In the genomic region with DNA sequence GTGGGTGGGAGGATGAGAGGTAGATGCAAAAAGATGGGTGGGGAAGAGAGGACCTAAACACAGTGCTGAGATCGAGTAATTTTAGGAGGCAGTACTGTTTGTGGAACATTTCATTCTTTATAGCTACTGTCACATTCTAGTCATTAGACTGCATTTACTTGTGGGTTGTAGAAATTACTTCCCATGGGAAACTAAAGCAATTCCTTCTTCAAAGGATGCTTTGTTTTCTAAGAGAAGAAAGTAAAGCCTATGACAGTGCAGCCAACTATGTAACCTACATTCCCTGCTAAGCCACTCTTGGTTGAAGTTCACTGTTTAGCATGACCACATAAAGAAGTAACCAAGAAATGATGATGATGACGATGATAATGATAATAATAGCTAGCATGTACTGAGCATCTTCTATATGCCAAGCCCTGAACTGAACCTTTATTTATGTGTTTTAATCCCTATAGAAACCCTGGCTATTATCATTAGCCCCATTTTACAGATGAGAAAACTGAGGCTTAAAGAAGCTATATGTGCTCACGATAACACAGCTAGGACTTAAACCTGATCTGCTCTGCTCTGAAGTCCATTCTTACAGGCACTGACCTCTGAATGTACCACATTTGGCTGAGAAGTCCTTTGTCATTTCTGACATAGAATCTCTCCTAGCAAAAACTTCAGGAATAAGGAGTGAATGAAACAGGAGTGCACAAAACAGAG, we compare ENCODE assay signal across 16 cellular contexts.
A peak's percentile ranks its signal among the peaks of the same experiment; 100 is the strongest.
DNase-seq lines count a peak whose midpoint lies in the region; ATAC-seq and TF ChIP-seq lines count a peak whose summit lies in the region.
"Had no signal": no experiment of that assay in that cellular context is flagged by ENCODE, and none has a peak within 500 bp of the region (broad histone marks: within the 10 kb centered on the region; RNA-seq: fewer than 3 reads in every experiment).

No MANE protein-coding gene starts in this region.

- no peak overlapping the region for H2AFZ ChIP-seq in SK-N-SH (ENCODE audit: low read depth)
- H2AFZ ChIP-seq: hepatocyte had no signal

- H3K79me2 ChIP-seq in SK-N-SH (ENCODE audit: insufficient read depth) = no peaks in the 10 kb centered on the region
- H3K79me2 ChIP-seq: hepatocyte had no signal

- CTCF ChIA-PET in SK-N-SH (lab: Yijun Ruan, JAX) = interaction anchor here (0.5 to 1.5 kb wide), 4 partner anchors 14 to 751 kb away, joined by 3 to 4 read pairs (median 3); no protein-coding TSS in a partner anchor

- H3K4me2 ChIP-seq in SK-N-SH = 0 out of 2 replicates have a peak overlapping the region, but pooled peaks have one; percentile 22
- H3K4me2 ChIP-seq: hepatocyte had no signal

- WGBS in SK-N-SH (ENCODE audit: low lambda C conversion rate) = 68% methylated on average over 3 of the region's 3 CpGs

- H3K4me3 ChIP-seq in SK-N-SH (ENCODE audit: low read depth in 2 of 2, low read length in 1 of 2) = no peak overlapping the region
- no peak overlapping the region for H3K4me3 ChIP-seq in adipocyte (ENCODE audit: low read length)
- H3K4me3 ChIP-seq in fibroblast of villous mesenchyme (ENCODE audit: low read depth, low read length) = no peak overlapping the region
- H3K4me3 ChIP-seq: hepatocyte had no signal

- H3K27me3 ChIP-seq in SK-N-SH (ENCODE audit: insufficient read depth) (no peaks in the 10 kb centered on the region), adipocyte (replicated peaks; ENCODE audit: control insufficient read depth, insufficient read depth, low read length) (no peaks in the 10 kb centered on the region)

- TF ChIP-seq RAD21 in SK-N-SH (IDR thresholded peaks at IDR 0.05; ENCODE audit: low read length) = no peak

- H4K20me1 ChIP-seq in SK-N-SH (ENCODE audit: insufficient read depth) = no peaks in the 10 kb centered on the region

- no peak for TF ChIP-seq POLR2A in GM18505 (IDR thresholded peaks at IDR 0.05; ENCODE audit: borderline replicate concordance, extremely low read depth, insufficient read depth, insufficient read length)

- no peaks in the 10 kb centered on the region for H3K36me3 ChIP-seq in SK-N-SH (replicated peaks in 1 of 2; ENCODE audit: control insufficient read depth in 1 of 2, insufficient read depth in 2 of 2, low read length in 1 of 2)
- H3K36me3 ChIP-seq in adipocyte (ENCODE audit: control insufficient read depth, insufficient read depth, low read length, severe bottlenecking) = no peaks in the 10 kb centered on the region

- H3F3A ChIP-seq in SK-N-SH (replicated peaks; ENCODE audit: insufficient read depth) = no peaks in the 10 kb centered on the region

- H3K9ac ChIP-seq in SK-N-SH = no peak overlapping the region
- H3K9ac ChIP-seq in adipocyte (ENCODE audit: low read length) = no peak overlapping the region

- no peak for DNase-seq in SK-N-SH
- peak; percentile 72 for DNase-seq in adipocyte (ENCODE audit: low read depth)
- DNase-seq in fibroblast of villous mesenchyme (ENCODE audit: low read depth) = peak; percentile 67
- DNase-seq in NCI-H748 (lab: John Stamatoyannopoulos, UW; ENCODE audit: unreplicated experiment) = no peak
- DNase-seq in NCI-H1417 treated with DMSO at 0.1 percent for 48 hours (lab: John Stamatoyannopoulos, UW) = no peak
- DNase-seq: activated CD4-positive, alpha-beta T cell treated with anti-CD3 and anti-CD28 coated beads for 1 hour; activated naive CD8-positive, alpha-beta T cell treated with anti-CD3 and anti-CD28 coated beads for 36 hours; CD8-positive, alpha-beta memory T cell; cerebellar nuclear complex; NCI-H2029; stimulated activated naive CD8-positive, alpha-beta T cell treated with anti-CD3 and anti-CD28 coated beads, Interleukin-15, amount 100 ng/mL, for 72 hours had no signal

- ATAC-seq in SK-N-SH treated with all-trans-retinoic acid at 6 μM for 48 hours (no peak), GM18505 (IDR thresholded peaks at IDR 0.05; ENCODE audit: unreplicated experiment) (no peak), HG02840 (IDR thresholded peaks at IDR 0.05; ENCODE audit: low FRiP score, unreplicated experiment) (no peak)
- ATAC-seq: stimulated activated naive CD8-positive, alpha-beta T cell treated with anti-CD3 and anti-CD28 coated beads, Interleukin-15, amount 100 ng/mL, for 72 hours had no signal

- H3K9me3 ChIP-seq in SK-N-SH (no peaks in the 10 kb centered on the region), adipocyte (ENCODE audit: control insufficient read depth, low read length) (no peaks in the 10 kb centered on the region)

- no peak for TF ChIP-seq EP300 in SK-N-SH (IDR thresholded peaks at IDR 0.05; ENCODE audit: borderline replicate concordance in 1 of 2, low read depth in 1 of 2, low read length in 1 of 2)

- H3K4me1 ChIP-seq in SK-N-SH (ENCODE audit: control insufficient read depth in 1 of 2, insufficient read depth in 2 of 2, low read depth in 1 of 2, low read length in 1 of 2) = peaks cover 13 to 22% of the 10 kb centered on the region in 2 experiments; a peak in 2 of 4 replicates
- peaks cover 21% of the 10 kb centered on the region for H3K4me1 ChIP-seq in adipocyte (ENCODE audit: control insufficient read depth, insufficient read depth, low read length)

- TF ChIP-seq CTCF in SK-N-SH (IDR thresholded peaks at IDR 0.05) (no peak), fibroblast of villous mesenchyme (IDR thresholded peaks at IDR 0.05; ENCODE audit: insufficient read depth, low read depth, low read length) (no peak)

- H3K9me2 ChIP-seq in SK-N-SH = no peaks in the 10 kb centered on the region

- H3K27ac ChIP-seq in SK-N-SH (ENCODE audit: low read depth in 2 of 2, low read length in 1 of 2) = peak overlapping the region in 1 of 2 experiments; percentile 68; a peak in 2 of 4 replicates
- H3K27ac ChIP-seq: 22Rv1, hepatocyte had no signal

- POLR2A ChIA-PET in SK-N-SH (lab: Yijun Ruan, JAX) = no interaction called here

TF ChIP-seq in SK-N-SH, 30 proteins besides CTCF, POLR2A, EP300 and RAD21:
- no peak for TF ChIP-seq ELF1 (IDR thresholded peaks at IDR 0.05)
- TF ChIP-seq FOSL2 (IDR thresholded peaks at IDR 0.05; ENCODE audit: borderline replicate concordance, low read depth) = peak; percentile 20; the same call in 1 of the 2 replicates
- TF ChIP-seq TEAD4 (IDR thresholded peaks at IDR 0.05; ENCODE audit: borderline replicate concordance, insufficient read depth) = peak; percentile 18; the same call in 1 of the 2 replicates

TF ChIP-seq in SK-N-SH treated with all-trans-retinoic acid at 6 μM for 48 hours, 23 proteins besides CTCF, POLR2A, EP300 and RAD21 (continues in another document):
- TF ChIP-seq ZFP3 (CRISPR knock-in tag; IDR thresholded peaks at IDR 0.05) (no peak), ISL1 (CRISPR knock-in tag; IDR thresholded peaks at IDR 0.05) (no peak), ZFP30 (CRISPR knock-in tag; IDR thresholded peaks at IDR 0.05) (no peak), ARNTL (CRISPR knock-in tag; IDR thresholded peaks at IDR 0.05; ENCODE audit: borderline replicate concordance, low read depth) (no peak), ZNF70 (CRISPR knock-in tag; IDR thresholded peaks at IDR 0.05) (no peak), ZNF8 (CRISPR knock-in tag; IDR thresholded peaks at IDR 0.05) (no peak), RARB (CRISPR knock-in tag; IDR thresholded peaks at IDR 0.05) (no peak), ZC3H10 (CRISPR knock-in tag; IDR thresholded peaks at IDR 0.05) (no peak)
- TF ChIP-seq, protein P1, sequence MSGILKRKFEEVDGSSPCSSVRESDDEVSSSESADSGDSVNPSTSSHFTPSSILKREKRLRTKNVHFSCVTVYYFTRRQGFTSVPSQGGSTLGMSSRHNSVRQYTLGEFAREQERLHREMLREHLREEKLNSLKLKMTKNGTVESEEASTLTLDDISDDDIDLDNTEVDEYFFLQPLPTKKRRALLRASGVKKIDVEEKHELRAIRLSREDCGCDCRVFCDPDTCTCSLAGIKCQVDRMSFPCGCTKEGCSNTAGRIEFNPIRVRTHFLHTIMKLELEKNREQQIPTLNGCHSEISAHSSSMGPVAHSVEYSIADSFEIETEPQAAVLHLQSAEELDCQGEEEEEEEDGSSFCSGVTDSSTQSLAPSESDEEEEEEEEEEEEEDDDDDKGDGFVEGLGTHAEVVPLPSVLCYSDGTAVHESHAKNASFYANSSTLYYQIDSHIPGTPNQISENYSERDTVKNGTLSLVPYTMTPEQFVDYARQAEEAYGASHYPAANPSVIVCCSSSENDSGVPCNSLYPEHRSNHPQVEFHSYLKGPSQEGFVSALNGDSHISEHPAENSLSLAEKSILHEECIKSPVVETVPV (CRISPR knock-in tag; IDR thresholded peaks at IDR 0.05) = no peak
- TF ChIP-seq, protein P2, sequence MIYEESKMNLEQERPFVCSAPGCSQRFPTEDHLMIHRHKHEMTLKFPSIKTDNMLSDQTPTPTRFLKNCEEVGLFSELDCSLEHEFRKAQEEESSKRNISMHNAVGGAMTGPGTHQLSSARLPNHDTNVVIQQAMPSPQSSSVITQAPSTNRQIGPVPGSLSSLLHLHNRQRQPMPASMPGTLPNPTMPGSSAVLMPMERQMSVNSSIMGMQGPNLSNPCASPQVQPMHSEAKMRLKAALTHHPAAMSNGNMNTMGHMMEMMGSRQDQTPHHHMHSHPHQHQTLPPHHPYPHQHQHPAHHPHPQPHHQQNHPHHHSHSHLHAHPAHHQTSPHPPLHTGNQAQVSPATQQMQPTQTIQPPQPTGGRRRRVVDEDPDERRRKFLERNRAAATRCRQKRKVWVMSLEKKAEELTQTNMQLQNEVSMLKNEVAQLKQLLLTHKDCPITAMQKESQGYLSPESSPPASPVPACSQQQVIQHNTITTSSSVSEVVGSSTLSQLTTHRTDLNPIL (CRISPR knock-in tag; IDR thresholded peaks at IDR 0.05; ENCODE audit: low read depth) = no peak
- TF ChIP-seq, protein P3, sequence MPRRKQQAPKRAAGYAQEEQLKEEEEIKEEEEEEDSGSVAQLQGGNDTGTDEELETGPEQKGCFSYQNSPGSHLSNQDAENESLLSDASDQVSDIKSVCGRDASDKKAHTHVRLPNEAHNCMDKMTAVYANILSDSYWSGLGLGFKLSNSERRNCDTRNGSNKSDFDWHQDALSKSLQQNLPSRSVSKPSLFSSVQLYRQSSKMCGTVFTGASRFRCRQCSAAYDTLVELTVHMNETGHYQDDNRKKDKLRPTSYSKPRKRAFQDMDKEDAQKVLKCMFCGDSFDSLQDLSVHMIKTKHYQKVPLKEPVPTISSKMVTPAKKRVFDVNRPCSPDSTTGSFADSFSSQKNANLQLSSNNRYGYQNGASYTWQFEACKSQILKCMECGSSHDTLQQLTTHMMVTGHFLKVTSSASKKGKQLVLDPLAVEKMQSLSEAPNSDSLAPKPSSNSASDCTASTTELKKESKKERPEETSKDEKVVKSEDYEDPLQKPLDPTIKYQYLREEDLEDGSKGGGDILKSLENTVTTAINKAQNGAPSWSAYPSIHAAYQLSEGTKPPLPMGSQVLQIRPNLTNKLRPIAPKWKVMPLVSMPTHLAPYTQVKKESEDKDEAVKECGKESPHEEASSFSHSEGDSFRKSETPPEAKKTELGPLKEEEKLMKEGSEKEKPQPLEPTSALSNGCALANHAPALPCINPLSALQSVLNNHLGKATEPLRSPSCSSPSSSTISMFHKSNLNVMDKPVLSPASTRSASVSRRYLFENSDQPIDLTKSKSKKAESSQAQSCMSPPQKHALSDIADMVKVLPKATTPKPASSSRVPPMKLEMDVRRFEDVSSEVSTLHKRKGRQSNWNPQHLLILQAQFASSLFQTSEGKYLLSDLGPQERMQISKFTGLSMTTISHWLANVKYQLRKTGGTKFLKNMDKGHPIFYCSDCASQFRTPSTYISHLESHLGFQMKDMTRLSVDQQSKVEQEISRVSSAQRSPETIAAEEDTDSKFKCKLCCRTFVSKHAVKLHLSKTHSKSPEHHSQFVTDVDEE (CRISPR knock-in tag; IDR thresholded peaks at IDR 0.05) = no peak

Comparison
In these comparisons a context has a peak if more than half of its experiments do, and no peak if none do; other contexts are left out.
1. DNase-seq: peak in adipocyte (single experiment) and fibroblast of villous mesenchyme (single experiment); none in SK-N-SH (single experiment), NCI-H748 (single experiment) and NCI-H1417 treated with DMSO at 0.1 percent for 48 hours (single experiment).